Comparison of ENCODE assay signal across 22 cellular contexts in the genomic region with DNA sequence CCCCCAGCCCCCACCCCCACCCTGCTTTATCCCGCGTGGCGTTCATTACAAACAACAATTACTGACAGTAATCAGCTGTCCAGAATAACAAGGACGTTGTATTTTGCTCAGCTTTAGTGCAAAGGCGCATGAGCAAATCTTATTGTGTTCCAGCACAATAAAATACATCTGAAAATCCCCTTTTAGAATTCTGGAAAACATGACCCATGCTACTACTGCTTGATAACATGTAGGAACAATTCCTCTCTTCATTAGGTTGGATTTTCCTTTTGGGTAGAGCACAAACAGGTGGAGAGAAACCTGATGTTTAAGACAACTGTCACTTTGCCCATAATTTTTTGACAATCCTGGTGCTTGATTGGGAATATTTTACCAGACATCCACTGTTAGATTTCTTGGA.
A peak's percentile ranks its signal among the peaks of the same experiment; 100 is the strongest.
DNase-seq lines count a peak whose midpoint lies in the region; ATAC-seq and TF ChIP-seq lines count a peak whose summit lies in the region.
"Had no signal": no experiment of that assay in that cellular context is flagged by ENCODE, and none has a peak within 500 bp of the region (broad histone marks: within the 10 kb centered on the region; RNA-seq: fewer than 3 reads in every experiment).

No MANE protein-coding gene starts in this region.

- peaks cover 11% of the 10 kb centered on the region for H3F3A ChIP-seq in neural progenitor cell (ENCODE audit: low read depth)

- peaks cover 21% of the 10 kb centered on the region for H3K4me1 Mint-ChIP-seq in neural progenitor cell
- peaks cover 4% of the 10 kb centered on the region for H3K4me1 Mint-ChIP-seq in activated T-helper 17 cell treated with anti-CD3 and anti-CD28 coated beads, Interleukin-2, amount 50 U/mL, for 72 hours

- TF ChIP-seq CTCF in heart left ventricle (IDR thresholded peaks at IDR 0.05) = no peak
- TF ChIP-seq CTCF in right atrium auricular region (IDR thresholded peaks at IDR 0.05) = no peak
- TF ChIP-seq CTCF in dorsolateral prefrontal cortex (IDR thresholded peaks at IDR 0.05 in 54 of 56, conservative IDR thresholded peaks at IDR 0.05 in 2 of 56; ENCODE audit: low read depth in 1 of 56, partially characterized antibody in 56 of 56) = no peak
- TF ChIP-seq CTCF in neural progenitor cell (IDR thresholded peaks at IDR 0.05) = no peak

- H3K27ac Mint-ChIP-seq in neural progenitor cell = no peak overlapping the region
- no peak overlapping the region for H3K27ac Mint-ChIP-seq in activated T-helper 17 cell treated with anti-CD3 and anti-CD28 coated beads, Interleukin-2, amount 50 U/mL, for 72 hours
- H3K27ac Mint-ChIP-seq: stimulated activated naive B cell treated with anti-CD40 and anti-IgM and Interleukin-4, amounts not matched to agents 10 μg/mL and 1 μg/mL and 100 μg/mL, for 72 hours; type B pancreatic cell had no signal

- no peak overlapping the region for H3K9ac ChIP-seq in neural progenitor cell

- H3K4me3 Mint-ChIP-seq in neural progenitor cell = no peak overlapping the region
- H3K4me3 Mint-ChIP-seq in activated T-helper 17 cell treated with anti-CD3 and anti-CD28 coated beads, Interleukin-2, amount 50 U/mL, for 72 hours = no peak overlapping the region
- H3K4me3 Mint-ChIP-seq: stimulated activated naive B cell treated with anti-CD40 and anti-IgM and Interleukin-4, amounts not matched to agents 10 μg/mL and 1 μg/mL and 100 μg/mL, for 72 hours; type B pancreatic cell had no signal

- ATAC-seq in heart left ventricle (no peak), aorta (ENCODE audit: low FRiP score) (no peak)
- ATAC-seq in activated T-helper 17 cell treated with anti-CD3 and anti-CD28 coated beads, Interleukin-2, amount 50 U/mL, for 72 hours (replicated peaks) = no peak
- ATAC-seq: foreskin keratinocyte; left lung; right lobe of liver; stimulated activated naive B cell treated with anti-CD40 and anti-IgM and Interleukin-4, amounts not matched to agents 10 μg/mL and 1 μg/mL and 100 μg/mL, for 72 hours had no signal

- H3K4me1 ChIP-seq in heart left ventricle = peaks cover 0 to 31% (median 3%) of the 10 kb centered on the region in 12 donors
- H3K4me1 ChIP-seq in right atrium auricular region = peaks cover 0 to 3% of the 10 kb centered on the region in 2 donors
- peaks cover 43% of the 10 kb centered on the region for H3K4me1 ChIP-seq in neural progenitor cell
- H3K4me1 ChIP-seq in aorta (ENCODE audit: control insufficient read depth in 1 of 2, insufficient read depth in 2 of 2, low read length in 2 of 2) = peaks cover 3 to 9% of the 10 kb centered on the region in 2 donors
- H3K4me1 ChIP-seq: foreskin keratinocyte, right lobe of liver had no signal

- no peaks in the 10 kb centered on the region for H3K79me2 ChIP-seq in neural progenitor cell (ENCODE audit: low read depth)

- peak overlapping the region; percentile 61 for H3K4me2 ChIP-seq in neural progenitor cell

- H3K4me3 ChIP-seq in heart left ventricle = peak overlapping the region in 7 of 12 donors; percentile 6 to 41 (median 26)
- H3K4me3 ChIP-seq in right atrium auricular region = no peak overlapping the region
- peak overlapping the region; percentile 2 to 71 (median 48) for H3K4me3 ChIP-seq in dorsolateral prefrontal cortex
- H3K4me3 ChIP-seq in neural progenitor cell = no peak overlapping the region
- peak overlapping the region; percentile 37 to 66 for H3K4me3 ChIP-seq in aorta (ENCODE audit: low read length in 2 of 2)
- H3K4me3 ChIP-seq: left lung, right lobe of liver had no signal

- H3K27ac ChIP-seq in heart left ventricle (peak overlapping the region in 1 of 12 donors; percentile 18), right atrium auricular region (no peak overlapping the region), dorsolateral prefrontal cortex (peak overlapping the region; percentile 4 to 90 (median 79)), neural progenitor cell (peak overlapping the region; percentile 58), aorta (ENCODE audit: low read depth in 1 of 2, low read length in 2 of 2) (peak overlapping the region in 1 of 2 donors; percentile 78)
- H3K27ac ChIP-seq: foreskin keratinocyte, left lung, right lobe of liver had no signal

- no peaks in the 10 kb centered on the region for H3K9me3 Mint-ChIP-seq in neural progenitor cell
- H3K9me3 Mint-ChIP-seq in activated T-helper 17 cell treated with anti-CD3 and anti-CD28 coated beads, Interleukin-2, amount 50 U/mL, for 72 hours = no peaks in the 10 kb centered on the region
- H3K9me3 Mint-ChIP-seq: stimulated activated naive B cell treated with anti-CD40 and anti-IgM and Interleukin-4, amounts not matched to agents 10 μg/mL and 1 μg/mL and 100 μg/mL, for 72 hours; type B pancreatic cell had no signal

- H3K36me3 Mint-ChIP-seq in neural progenitor cell = no peaks in the 10 kb centered on the region
- H3K36me3 Mint-ChIP-seq in activated T-helper 17 cell treated with anti-CD3 and anti-CD28 coated beads, Interleukin-2, amount 50 U/mL, for 72 hours (ENCODE audit: low read depth) = no peaks in the 10 kb centered on the region
- H3K36me3 Mint-ChIP-seq: stimulated activated naive B cell treated with anti-CD40 and anti-IgM and Interleukin-4, amounts not matched to agents 10 μg/mL and 1 μg/mL and 100 μg/mL, for 72 hours; type B pancreatic cell had no signal

- H4K20me1 ChIP-seq in neural progenitor cell (ENCODE audit: low read depth) = no peaks in the 10 kb centered on the region

- no peak for DNase-seq in heart left ventricle
- DNase-seq in right atrium auricular region (ENCODE audit: low spot score) = no peak
- no peak for DNase-seq in dorsolateral prefrontal cortex
- no peak for DNase-seq in neural progenitor cell (ENCODE audit: low spot score)
- DNase-seq in aorta = no peak
- no peak for DNase-seq in stimulated activated CD4-positive, alpha-beta T cell treated with anti-CD3 and anti-CD28 coated beads, Interleukin-2, amount 100 ng/mL, for 48 hours
- DNase-seq in hippocampal formation (lab: John Stamatoyannopoulos, UW) = no peak
- DNase-seq: activated CD4-positive, alpha-beta T cell treated with anti-CD3 and anti-CD28 coated beads, Interleukin-2, amount 50 U/mL, for 4 hours; activated naive CD4-positive, alpha-beta T cell; activated T-cell treated with anti-CD3 and anti-CD28 coated beads for 4 hours; cortex of kidney; foreskin keratinocyte; left lung; NCI-H2171 treated with DMSO at 0.1 percent for 48 hours; NCI-H82; occipital lobe; PC-3; right lobe of liver; stimulated activated naive B cell treated with anti-CD40 and anti-IgM and Interleukin-4, amounts not matched to agents 10 μg/mL and 1 μg/mL and 100 μg/mL, for 72 hours; T-helper 2 cell had no signal

- H3K9me3 ChIP-seq in heart left ventricle (no peaks in the 10 kb centered on the region), right atrium auricular region (no peaks in the 10 kb centered on the region), neural progenitor cell (ENCODE audit: low read depth) (no peaks in the 10 kb centered on the region), aorta (ENCODE audit: control insufficient read depth, low read length) (no peaks in the 10 kb centered on the region)
- H3K9me3 ChIP-seq: left lung, right lobe of liver had no signal

- H2AFZ ChIP-seq in neural progenitor cell (replicated peaks) = peak overlapping the region; percentile 17

- no peak for TF ChIP-seq POLR2A in heart left ventricle (IDR thresholded peaks at IDR 0.05)

- no peaks in the 10 kb centered on the region for H3K27me3 ChIP-seq in heart left ventricle
- H3K27me3 ChIP-seq in right atrium auricular region = no peaks in the 10 kb centered on the region
- no peaks in the 10 kb centered on the region for H3K27me3 ChIP-seq in dorsolateral prefrontal cortex
- H3K27me3 ChIP-seq in neural progenitor cell = no peaks in the 10 kb centered on the region
- H3K27me3 ChIP-seq in aorta (ENCODE audit: control insufficient read depth in 1 of 2, insufficient read depth in 2 of 2, low read length in 1 of 2) = no peaks in the 10 kb centered on the region
- H3K27me3 ChIP-seq: foreskin keratinocyte, left lung, right lobe of liver had no signal

- H3K27me3 Mint-ChIP-seq in neural progenitor cell (ENCODE audit: insufficient read depth, low read depth) = peaks cover 2% of the 10 kb centered on the region
- peaks cover 12% of the 10 kb centered on the region for H3K27me3 Mint-ChIP-seq in activated T-helper 17 cell treated with anti-CD3 and anti-CD28 coated beads, Interleukin-2, amount 50 U/mL, for 72 hours

- no peaks in the 10 kb centered on the region for H3K36me3 ChIP-seq in heart left ventricle
- H3K36me3 ChIP-seq in right atrium auricular region = no peaks in the 10 kb centered on the region
- H3K36me3 ChIP-seq in neural progenitor cell = no peaks in the 10 kb centered on the region
- H3K36me3 ChIP-seq in aorta (ENCODE audit: control insufficient read depth in 1 of 2, insufficient read depth in 2 of 2, low read length in 1 of 2) = no peaks in the 10 kb centered on the region
- H3K36me3 ChIP-seq: left lung, right lobe of liver had no signal

- intact Hi-C loops in heart left ventricle (cut with DNase I) (loop anchor here in 6 of 10 donors (5.0 to 10.0 kb wide), 4 partner anchors 123 to 433 kb away; partner anchors contain the start of gene KLF7 (in 1 of the 6)), dorsolateral prefrontal cortex (cut with DNase I) (loop anchor here (2.0 to 10.0 kb wide), 5 partner anchors 34 to 433 kb away; partner anchors contain the start of gene KLF7 (in 1 of the 2)), aorta (cut with DNase I) (loop anchor here (5.0 to 10.0 kb wide), 3 partner anchors 126 to 433 kb away; partner anchors contain the start of gene KLF7 (in 1 of the 2))

- WGBS in heart left ventricle, 4 donors = 38 to 48% (median 44%) methylated on average over 5 of the region's 5 CpGs
- 29 to 31% methylated on average over 5 of the region's 5 CpGs for WGBS in aorta, 2 donors

Comparison
In these comparisons a context has a peak if more than half of its experiments do, and no peak if none do; other contexts are left out.
1. H3K4me3 ChIP-seq: peak in heart left ventricle (7 of 12), dorsolateral prefrontal cortex (59 of 59) and aorta (2 of 2); none in right atrium auricular region (0 of 2) and neural progenitor cell (single experiment).
2. H3K27ac ChIP-seq: peak in dorsolateral prefrontal cortex (59 of 59) and neural progenitor cell (single experiment); none in right atrium auricular region (0 of 2).